ENCODE assay signal across 17 cellular contexts in the genomic region with DNA sequence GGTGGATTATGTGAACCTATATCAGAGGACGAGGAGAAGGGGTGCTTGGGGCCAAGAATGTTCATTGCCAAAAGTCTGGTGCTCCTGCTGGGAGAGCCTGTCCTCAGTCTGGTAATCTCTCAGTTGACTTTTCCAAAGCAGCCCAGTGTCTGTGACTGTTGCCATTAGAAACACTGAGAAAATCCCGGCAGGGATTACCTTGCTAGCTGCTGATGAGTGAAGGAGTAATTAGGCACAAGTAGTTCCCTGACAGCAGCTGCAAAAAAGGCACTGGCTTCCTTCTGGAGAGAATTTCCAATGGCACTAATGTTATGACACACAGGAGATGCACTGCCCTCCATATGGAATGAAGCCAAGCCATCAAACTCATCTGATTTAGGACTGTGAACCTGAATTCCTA.
A peak's percentile ranks its signal among the peaks of the same experiment; 100 is the strongest.
DNase-seq lines count a peak whose midpoint lies in the region; ATAC-seq and TF ChIP-seq lines count a peak whose summit lies in the region.
"Had no signal": no experiment of that assay in that cellular context is flagged by ENCODE, and none has a peak within 500 bp of the region (broad histone marks: within the 10 kb centered on the region; RNA-seq: fewer than 3 reads in every experiment).

No MANE protein-coding gene starts in this region.

- no peak for TF ChIP-seq CTCF in retinal pigment epithelial cell (conservative IDR thresholded peaks at IDR 0.05; ENCODE audit: low read depth, low read length)

- DNase-seq in NCI-H1417 (lab: John Stamatoyannopoulos, UW) (peak in 2 of 3 experiments; percentile 8 to 62), NCI-H1417 treated with DMSO at 0.1 percent for 48 hours (lab: John Stamatoyannopoulos, UW) (no peak), NCI-H524 (lab: John Stamatoyannopoulos, UW) (peak; percentile 96 to 97), ecto neural progenitor cell (ENCODE audit: low spot score) (peak; percentile 56), retinal pigment epithelial cell (ENCODE audit: low read depth) (peak; percentile 39), AG20443 (ENCODE audit: low spot score) (no peak), SIG-M5 (lab: John Stamatoyannopoulos, UW) (no peak)
- DNase-seq: 8988T, Caco-2, DMS79, H9, MV-4-11, NCI-H1694 treated with DMSO at 0.1 percent for 48 hours, NCI-H510A treated with DMSO at 0.1 percent for 48 hours, SK-N-SH had no signal

- no peak for ATAC-seq in HG02852 (IDR thresholded peaks at IDR 0.05; ENCODE audit: unreplicated experiment)
- ATAC-seq: GM12878 had no signal

- no peak overlapping the region for H3K4me3 ChIP-seq in retinal pigment epithelial cell (ENCODE audit: low read length)
- H3K4me3 ChIP-seq: GM12878 had no signal

Comparison
In these comparisons a context has a peak if more than half of its experiments do, and no peak if none do; other contexts are left out.
1. DNase-seq: peak in NCI-H1417 (2 of 3), NCI-H524 (2 of 2), ecto neural progenitor cell (single experiment) and retinal pigment epithelial cell (single experiment); none in NCI-H1417 treated with DMSO at 0.1 percent for 48 hours (single experiment), AG20443 (single experiment) and SIG-M5 (single experiment).